ENCODE assay signal across 12 cellular contexts in genomic region chr18:52694804-52695203, GRCh38.
A peak's percentile ranks its signal among the peaks of the same experiment; 100 is the strongest.
DNase-seq lines count a peak whose midpoint lies in the region; ATAC-seq, FAIRE-seq and TF ChIP-seq lines count a peak whose summit lies in the region.
"Had no signal": no experiment of that assay in that cellular context is flagged by ENCODE, and none has a peak within 500 bp of the region (broad histone marks: within the 10 kb centered on the region; RNA-seq: fewer than 3 reads in every experiment).

No MANE protein-coding gene starts in this region.

- CTCF ChIA-PET in Calu3 (lab: Charles Lee), result no interaction called here

- DNase-seq in Calu3, result peak; percentile 14
- DNase-seq in H7, result peak; percentile 7
- no peak for DNase-seq in astrocyte (ENCODE audit: low read depth)
- DNase-seq in medulla oblongata (ENCODE audit: extremely low spot score), result peak; percentile 27
- no peak for DNase-seq in NCI-H1436 (lab: John Stamatoyannopoulos, UW)
- DNase-seq in left cardiac atrium, result no peak
- DNase-seq: activated naive CD4-positive, alpha-beta T cell treated with Interleukin-2 at 50 U/mL for 16 hours; GOT3; stimulated activated naive CD8-positive, alpha-beta T cell treated with anti-CD3 and anti-CD28 coated beads, Interleukin-15, Interleukin-2, amounts not matched to agents 100 U/mL and 50 U/mL, for 24 hours had no signal

- H3K79me2 ChIP-seq in astrocyte (ENCODE audit: insufficient read depth, low read length), result no peaks in the 10 kb centered on the region

- no peak overlapping the region for H3K27ac Mint-ChIP-seq in Calu3 (ENCODE audit: unreplicated experiment)
- H3K27ac Mint-ChIP-seq in astrocyte (ENCODE audit: unreplicated experiment), result no peak overlapping the region

- no peaks in the 10 kb centered on the region for H3K27me3 ChIP-seq in H7 (ENCODE audit: control insufficient read depth, insufficient read depth, low read length)
- H3K27me3 ChIP-seq in astrocyte (ENCODE audit: insufficient read depth, low read length), result no peaks in the 10 kb centered on the region

- H4K20me1 ChIP-seq in astrocyte (ENCODE audit: insufficient read depth, low read length), result no peaks in the 10 kb centered on the region

- FAIRE-seq in astrocyte (lab: Jason Lieb, UNC), result no peak

- no peak overlapping the region for H3K4me3 Mint-ChIP-seq in Calu3 (ENCODE audit: low read depth, unreplicated experiment)
- no peak overlapping the region for H3K4me3 Mint-ChIP-seq in astrocyte (ENCODE audit: unreplicated experiment)

- no peaks in the 10 kb centered on the region for H3K4me1 ChIP-seq in astrocyte (ENCODE audit: insufficient read depth, low read length)

- peaks cover 15% of the 10 kb centered on the region for H3K27me3 Mint-ChIP-seq in Calu3 (ENCODE audit: unreplicated experiment)
- H3K27me3 Mint-ChIP-seq in astrocyte (ENCODE audit: low read depth, unreplicated experiment), result no peaks in the 10 kb centered on the region

- H3K36me3 Mint-ChIP-seq in Calu3 (ENCODE audit: insufficient read depth, unreplicated experiment) (no peaks in the 10 kb centered on the region), astrocyte (ENCODE audit: low read depth, unreplicated experiment) (no peaks in the 10 kb centered on the region)

- H3K9ac ChIP-seq in astrocyte (ENCODE audit: low read length), result no peak overlapping the region

- ATAC-seq in GM18517 (IDR thresholded peaks at IDR 0.05; ENCODE audit: unreplicated experiment) (no peak), GM18502 (IDR thresholded peaks at IDR 0.05; ENCODE audit: poor library complexity, unreplicated experiment) (no peak), left cardiac atrium (no peak)
- ATAC-seq: stimulated activated naive CD8-positive, alpha-beta T cell treated with anti-CD3 and anti-CD28 coated beads, Interleukin-15, Interleukin-2, amounts not matched to agents 100 U/mL and 50 U/mL, for 24 hours had no signal

- intact Hi-C loops in Calu3 (cut with micrococcal nuclease; ENCODE audit: unreplicated experiment) (no loop called here), left cardiac atrium (cut with DNase I) (no loop called here)

- H3K36me3 ChIP-seq in H7 (replicated peaks; ENCODE audit: control insufficient read depth, insufficient read depth, low read length) (no peaks in the 10 kb centered on the region), astrocyte (ENCODE audit: insufficient read depth, low read length) (no peaks in the 10 kb centered on the region)

- BruUV-seq in Calu3 (replicated peaks; lab: Mats Ljungman, UMichigan), result no TSS peak

- H3K9me3 Mint-ChIP-seq in Calu3 (ENCODE audit: low read depth, unreplicated experiment) (no peaks in the 10 kb centered on the region), astrocyte (ENCODE audit: unreplicated experiment) (no peaks in the 10 kb centered on the region)

- TF ChIP-seq CTCF in Calu3 (IDR thresholded peaks at IDR 0.05; ENCODE audit: unreplicated experiment), result no peak
- peak; percentile 57 for TF ChIP-seq CTCF in astrocyte (IDR thresholded peaks at IDR 0.05; ENCODE audit: insufficient read depth, low read depth, low read length)

- no peaks in the 10 kb centered on the region for H3K4me1 Mint-ChIP-seq in Calu3 (ENCODE audit: low read depth, unreplicated experiment)
- no peaks in the 10 kb centered on the region for H3K4me1 Mint-ChIP-seq in astrocyte (ENCODE audit: low read depth, unreplicated experiment)

- H3K4me2 ChIP-seq in astrocyte (ENCODE audit: low read length), result no peak overlapping the region

- no peak overlapping the region for H3K27ac ChIP-seq in astrocyte (ENCODE audit: low read depth, low read length)
- H3K27ac ChIP-seq: SK-N-MC had no signal

- no peaks in the 10 kb centered on the region for H3K9me3 ChIP-seq in astrocyte (ENCODE audit: insufficient read depth, low read depth, low read length)

- no peak overlapping the region for H2AFZ ChIP-seq in astrocyte (ENCODE audit: low read depth, low read length)

- H3K4me3 ChIP-seq in H7 (ENCODE audit: insufficient read depth, low read depth, low read length), result no peak overlapping the region
- H3K4me3 ChIP-seq in astrocyte (ENCODE audit: insufficient read depth, low read depth, low read length), result no peak overlapping the region
- H3K4me3 ChIP-seq: SK-N-MC had no signal

Comparison
In these comparisons a context has a peak if more than half of its experiments do, and no peak if none do; other contexts are left out.
1. DNase-seq: peak in Calu3 (single experiment), H7 (single experiment) and medulla oblongata (single experiment); none in astrocyte (single experiment), NCI-H1436 (single experiment) and left cardiac atrium (single experiment).